Comparison of ENCODE assay signal across 8 cellular contexts in the genomic region with DNA sequence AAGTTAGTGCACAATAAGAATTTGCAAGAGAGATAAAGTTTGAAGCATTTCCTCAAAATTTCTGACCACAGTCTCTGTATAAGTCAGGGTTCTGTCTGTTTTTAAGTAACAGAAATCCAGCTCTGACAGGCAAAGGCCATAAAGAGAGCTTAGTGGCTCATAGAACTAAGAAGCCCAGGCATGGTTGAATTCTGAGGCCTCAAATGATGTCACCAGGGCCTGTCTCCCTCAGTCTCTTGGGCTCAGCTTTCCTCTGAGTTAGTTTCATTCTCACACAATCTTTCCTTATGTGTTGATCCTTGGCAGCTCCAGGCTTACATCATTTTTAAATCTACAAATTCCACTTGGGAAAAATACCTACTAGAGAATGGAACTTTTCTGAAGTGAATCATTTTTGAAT.
DNase-seq lines count a peak whose midpoint lies in the region; ATAC-seq and TF ChIP-seq lines count a peak whose summit lies in the region.

No MANE protein-coding gene starts in this region.

- H3K36me3 ChIP-seq in testis (ENCODE audit: low read depth, missing control alignments): no peaks in the 10 kb centered on the region

- no peak overlapping the region for H3K4me3 Mint-ChIP-seq in activated naive CD4-positive, alpha-beta T cell treated with anti-CD3 and anti-CD28 coated beads for 36 hours
- peak overlapping the region; percentile 71 for H3K4me3 Mint-ChIP-seq in activated T-helper 17 cell treated with anti-CD3 and anti-CD28 coated beads, Interleukin-2, amount 50 U/mL, for 72 hours
- peak overlapping the region; percentile 7 for H3K4me3 Mint-ChIP-seq in stimulated activated memory B cell treated with anti-CD40 and anti-IgM and Interleukin-4, amounts not matched to agents 10 μg/mL and 1 μg/mL and 100 μg/mL, for 72 hours
- H3K4me3 Mint-ChIP-seq in progenitor cell of endocrine pancreas (ENCODE audit: low read depth): no peak overlapping the region

- TF ChIP-seq POLR2A in testis (IDR thresholded peaks at IDR 0.05): no peak

- peaks cover 2% of the 10 kb centered on the region for H3K36me3 Mint-ChIP-seq in activated naive CD4-positive, alpha-beta T cell treated with anti-CD3 and anti-CD28 coated beads for 36 hours (ENCODE audit: low read depth)
- no peaks in the 10 kb centered on the region for H3K36me3 Mint-ChIP-seq in activated T-helper 17 cell treated with anti-CD3 and anti-CD28 coated beads, Interleukin-2, amount 50 U/mL, for 72 hours (ENCODE audit: low read depth)
- H3K36me3 Mint-ChIP-seq in stimulated activated memory B cell treated with anti-CD40 and anti-IgM and Interleukin-4, amounts not matched to agents 10 μg/mL and 1 μg/mL and 100 μg/mL, for 72 hours: no peaks in the 10 kb centered on the region
- no peaks in the 10 kb centered on the region for H3K36me3 Mint-ChIP-seq in progenitor cell of endocrine pancreas (ENCODE audit: insufficient read depth)

- H3K4me1 ChIP-seq in testis: no peaks in the 10 kb centered on the region

- intact Hi-C loops in activated naive CD4-positive, alpha-beta T cell treated with anti-CD3 and anti-CD28 coated beads for 36 hours (cut with micrococcal nuclease): loop anchor here (1.0 to 10.0 kb wide), 6 partner anchors 26 to 720 kb away; a partner anchor contains a TSS
- intact Hi-C loops in testis (cut with DNase I; ENCODE audit: low total_unique reads): no loop called here

- DNase-seq in activated naive CD4-positive, alpha-beta T cell treated with anti-CD3 and anti-CD28 coated beads for 36 hours: peak; percentile 53
- no peak for DNase-seq in activated naive CD4-positive, alpha-beta T cell (lab: John Stamatoyannopoulos, UW)
- DNase-seq in progenitor cell of endocrine pancreas (ENCODE audit: low spot score, unreplicated experiment): no peak
- DNase-seq in DMS 273 treated with DMSO at 0.1 percent for 48 hours (lab: John Stamatoyannopoulos, UW): no peak
- DNase-seq in testis: no peak

- H3K9me3 Mint-ChIP-seq in activated naive CD4-positive, alpha-beta T cell treated with anti-CD3 and anti-CD28 coated beads for 36 hours: no peaks in the 10 kb centered on the region
- no peaks in the 10 kb centered on the region for H3K9me3 Mint-ChIP-seq in activated T-helper 17 cell treated with anti-CD3 and anti-CD28 coated beads, Interleukin-2, amount 50 U/mL, for 72 hours
- no peaks in the 10 kb centered on the region for H3K9me3 Mint-ChIP-seq in stimulated activated memory B cell treated with anti-CD40 and anti-IgM and Interleukin-4, amounts not matched to agents 10 μg/mL and 1 μg/mL and 100 μg/mL, for 72 hours
- H3K9me3 Mint-ChIP-seq in progenitor cell of endocrine pancreas (ENCODE audit: low read depth): no peaks in the 10 kb centered on the region

- H3K27ac ChIP-seq in testis: no peak overlapping the region

- TF ChIP-seq CTCF in progenitor cell of endocrine pancreas (IDR thresholded peaks at IDR 0.05; ENCODE audit: unreplicated experiment): no peak
- TF ChIP-seq CTCF in testis (IDR thresholded peaks at IDR 0.05): no peak

- H3K4me3 ChIP-seq in testis: no peak overlapping the region

- H3K27me3 Mint-ChIP-seq in activated naive CD4-positive, alpha-beta T cell treated with anti-CD3 and anti-CD28 coated beads for 36 hours (ENCODE audit: low read depth): no peaks in the 10 kb centered on the region
- H3K27me3 Mint-ChIP-seq in activated T-helper 17 cell treated with anti-CD3 and anti-CD28 coated beads, Interleukin-2, amount 50 U/mL, for 72 hours: no peaks in the 10 kb centered on the region
- H3K27me3 Mint-ChIP-seq in stimulated activated memory B cell treated with anti-CD40 and anti-IgM and Interleukin-4, amounts not matched to agents 10 μg/mL and 1 μg/mL and 100 μg/mL, for 72 hours: no peaks in the 10 kb centered on the region
- no peaks in the 10 kb centered on the region for H3K27me3 Mint-ChIP-seq in progenitor cell of endocrine pancreas

- H3K4me1 Mint-ChIP-seq in activated naive CD4-positive, alpha-beta T cell treated with anti-CD3 and anti-CD28 coated beads for 36 hours (ENCODE audit: low read depth): peaks cover 42% of the 10 kb centered on the region
- peaks cover 20% of the 10 kb centered on the region for H3K4me1 Mint-ChIP-seq in activated T-helper 17 cell treated with anti-CD3 and anti-CD28 coated beads, Interleukin-2, amount 50 U/mL, for 72 hours
- peaks cover 49% of the 10 kb centered on the region for H3K4me1 Mint-ChIP-seq in stimulated activated memory B cell treated with anti-CD40 and anti-IgM and Interleukin-4, amounts not matched to agents 10 μg/mL and 1 μg/mL and 100 μg/mL, for 72 hours
- no peaks in the 10 kb centered on the region for H3K4me1 Mint-ChIP-seq in progenitor cell of endocrine pancreas (ENCODE audit: low read depth)

- peak; percentile 56 for ATAC-seq in HG02870 (IDR thresholded peaks at IDR 0.05; ENCODE audit: unreplicated experiment)
- ATAC-seq in activated T-helper 17 cell treated with anti-CD3 and anti-CD28 coated beads, Interleukin-2, amount 50 U/mL, for 72 hours (replicated peaks): peak; percentile 82
- peak; percentile 84 for ATAC-seq in stimulated activated memory B cell treated with anti-CD40 and anti-IgM and Interleukin-4, amounts not matched to agents 10 μg/mL and 1 μg/mL and 100 μg/mL, for 72 hours

- CTCF ChIA-PET in activated naive CD4-positive, alpha-beta T cell treated with anti-CD3 and anti-CD28 coated beads for 36 hours (lab: Charles Lee): no interaction called here

- H3K9me3 ChIP-seq in testis: no peaks in the 10 kb centered on the region

- peak overlapping the region; percentile 63 for H3K27ac Mint-ChIP-seq in activated naive CD4-positive, alpha-beta T cell treated with anti-CD3 and anti-CD28 coated beads for 36 hours
- H3K27ac Mint-ChIP-seq in activated T-helper 17 cell treated with anti-CD3 and anti-CD28 coated beads, Interleukin-2, amount 50 U/mL, for 72 hours: peak overlapping the region; percentile 94
- peak overlapping the region; percentile 90 for H3K27ac Mint-ChIP-seq in stimulated activated memory B cell treated with anti-CD40 and anti-IgM and Interleukin-4, amounts not matched to agents 10 μg/mL and 1 μg/mL and 100 μg/mL, for 72 hours
- H3K27ac Mint-ChIP-seq in progenitor cell of endocrine pancreas: no peak overlapping the region

- no peaks in the 10 kb centered on the region for H3K27me3 ChIP-seq in testis

Comparison
In these comparisons a context has a peak if more than half of its experiments do, and no peak if none do; other contexts are left out.
1. H3K4me3 Mint-ChIP-seq: peak in activated T-helper 17 cell treated with anti-CD3 and anti-CD28 coated beads, Interleukin-2, amount 50 U/mL, for 72 hours (single experiment) and stimulated activated memory B cell treated with anti-CD40 and anti-IgM and Interleukin-4, amounts not matched to agents 10 μg/mL and 1 μg/mL and 100 μg/mL, for 72 hours (single experiment); none in activated naive CD4-positive, alpha-beta T cell treated with anti-CD3 and anti-CD28 coated beads for 36 hours (single experiment) and progenitor cell of endocrine pancreas (single experiment).
2. Peak in every context shown above with its lines, with median percentiles within 50 percentile points of each other: ATAC-seq.